Comparison of ENCODE assay signal across 1 cellular context in genomic region chr4:186829740-186830449, GRCh38.
TF ChIP-seq lines count a peak whose summit lies in the region.

No MANE protein-coding gene starts in this region.

TF ChIP-seq in K562, 482 proteins besides CTCF, POLR2A, EP300 and RAD21 (continued from another document and continues in another):
- TF ChIP-seq ZNF263 (CRISPR knock-in tag; IDR thresholded peaks at IDR 0.05; ENCODE audit: borderline replicate concordance): no peak; the same call in 1 of the 2 replicates
- peak; percentile 90 for TF ChIP-seq JUN (IDR thresholded peaks at IDR 0.05; ENCODE audit: borderline replicate concordance, low read depth, low read length)
- TF ChIP-seq JUN (CRISPR knock-in tag; IDR thresholded peaks at IDR 0.05; ENCODE audit: borderline replicate concordance): no peak
- TF ChIP-seq YBX1 (IDR thresholded peaks at IDR 0.05): no peak
- TF ChIP-seq, protein P1, sequence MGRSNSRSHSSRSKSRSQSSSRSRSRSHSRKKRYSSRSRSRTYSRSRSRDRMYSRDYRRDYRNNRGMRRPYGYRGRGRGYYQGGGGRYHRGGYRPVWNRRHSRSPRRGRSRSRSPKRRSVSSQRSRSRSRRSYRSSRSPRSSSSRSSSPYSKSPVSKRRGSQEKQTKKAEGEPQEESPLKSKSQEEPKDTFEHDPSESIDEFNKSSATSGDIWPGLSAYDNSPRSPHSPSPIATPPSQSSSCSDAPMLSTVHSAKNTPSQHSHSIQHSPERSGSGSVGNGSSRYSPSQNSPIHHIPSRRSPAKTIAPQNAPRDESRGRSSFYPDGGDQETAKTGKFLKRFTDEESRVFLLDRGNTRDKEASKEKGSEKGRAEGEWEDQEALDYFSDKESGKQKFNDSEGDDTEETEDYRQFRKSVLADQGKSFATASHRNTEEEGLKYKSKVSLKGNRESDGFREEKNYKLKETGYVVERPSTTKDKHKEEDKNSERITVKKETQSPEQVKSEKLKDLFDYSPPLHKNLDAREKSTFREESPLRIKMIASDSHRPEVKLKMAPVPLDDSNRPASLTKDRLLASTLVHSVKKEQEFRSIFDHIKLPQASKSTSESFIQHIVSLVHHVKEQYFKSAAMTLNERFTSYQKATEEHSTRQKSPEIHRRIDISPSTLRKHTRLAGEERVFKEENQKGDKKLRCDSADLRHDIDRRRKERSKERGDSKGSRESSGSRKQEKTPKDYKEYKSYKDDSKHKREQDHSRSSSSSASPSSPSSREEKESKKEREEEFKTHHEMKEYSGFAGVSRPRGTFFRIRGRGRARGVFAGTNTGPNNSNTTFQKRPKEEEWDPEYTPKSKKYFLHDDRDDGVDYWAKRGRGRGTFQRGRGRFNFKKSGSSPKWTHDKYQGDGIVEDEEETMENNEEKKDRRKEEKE (IDR thresholded peaks at IDR 0.05; ENCODE audit: borderline replicate concordance in 1 of 2, control insufficient read depth in 1 of 2, low read depth in 2 of 2, low read length in 1 of 2): no peak
- TF ChIP-seq BRD9 (IDR thresholded peaks at IDR 0.05; ENCODE audit: low read depth, partially characterized antibody): no peak
- no peak for TF ChIP-seq THRA (IDR thresholded peaks at IDR 0.05)
- TF ChIP-seq EP400 (IDR thresholded peaks at IDR 0.05): no peak
- TF ChIP-seq ZHX1 (conservative IDR thresholded peaks at IDR 0.05; ENCODE audit: low read length): no peak
- no peak for TF ChIP-seq NRF1 (conservative IDR thresholded peaks at IDR 0.05 in 1 of 2, IDR thresholded peaks at IDR 0.05 in 1 of 2)
- peak; percentile 91 for TF ChIP-seq SMARCA4 (IDR thresholded peaks at IDR 0.05)
- TF ChIP-seq LARP7 (IDR thresholded peaks at IDR 0.05): no peak
- peak; percentile 28; the same call in 1 of the 2 replicates for TF ChIP-seq TCF3 (CRISPR knock-in tag; IDR thresholded peaks at IDR 0.05)
- no peak for TF ChIP-seq ZNF121 (CRISPR knock-in tag; conservative IDR thresholded peaks at IDR 0.05)
- TF ChIP-seq HBP1 (CRISPR knock-in tag; IDR thresholded peaks at IDR 0.05): no peak
- no peak for TF ChIP-seq BCL6 (CRISPR knock-in tag; IDR thresholded peaks at IDR 0.05)
- TF ChIP-seq XRCC5 (IDR thresholded peaks at IDR 0.05; ENCODE audit: low read depth, low read length): no peak
- TF ChIP-seq, protein P2, sequence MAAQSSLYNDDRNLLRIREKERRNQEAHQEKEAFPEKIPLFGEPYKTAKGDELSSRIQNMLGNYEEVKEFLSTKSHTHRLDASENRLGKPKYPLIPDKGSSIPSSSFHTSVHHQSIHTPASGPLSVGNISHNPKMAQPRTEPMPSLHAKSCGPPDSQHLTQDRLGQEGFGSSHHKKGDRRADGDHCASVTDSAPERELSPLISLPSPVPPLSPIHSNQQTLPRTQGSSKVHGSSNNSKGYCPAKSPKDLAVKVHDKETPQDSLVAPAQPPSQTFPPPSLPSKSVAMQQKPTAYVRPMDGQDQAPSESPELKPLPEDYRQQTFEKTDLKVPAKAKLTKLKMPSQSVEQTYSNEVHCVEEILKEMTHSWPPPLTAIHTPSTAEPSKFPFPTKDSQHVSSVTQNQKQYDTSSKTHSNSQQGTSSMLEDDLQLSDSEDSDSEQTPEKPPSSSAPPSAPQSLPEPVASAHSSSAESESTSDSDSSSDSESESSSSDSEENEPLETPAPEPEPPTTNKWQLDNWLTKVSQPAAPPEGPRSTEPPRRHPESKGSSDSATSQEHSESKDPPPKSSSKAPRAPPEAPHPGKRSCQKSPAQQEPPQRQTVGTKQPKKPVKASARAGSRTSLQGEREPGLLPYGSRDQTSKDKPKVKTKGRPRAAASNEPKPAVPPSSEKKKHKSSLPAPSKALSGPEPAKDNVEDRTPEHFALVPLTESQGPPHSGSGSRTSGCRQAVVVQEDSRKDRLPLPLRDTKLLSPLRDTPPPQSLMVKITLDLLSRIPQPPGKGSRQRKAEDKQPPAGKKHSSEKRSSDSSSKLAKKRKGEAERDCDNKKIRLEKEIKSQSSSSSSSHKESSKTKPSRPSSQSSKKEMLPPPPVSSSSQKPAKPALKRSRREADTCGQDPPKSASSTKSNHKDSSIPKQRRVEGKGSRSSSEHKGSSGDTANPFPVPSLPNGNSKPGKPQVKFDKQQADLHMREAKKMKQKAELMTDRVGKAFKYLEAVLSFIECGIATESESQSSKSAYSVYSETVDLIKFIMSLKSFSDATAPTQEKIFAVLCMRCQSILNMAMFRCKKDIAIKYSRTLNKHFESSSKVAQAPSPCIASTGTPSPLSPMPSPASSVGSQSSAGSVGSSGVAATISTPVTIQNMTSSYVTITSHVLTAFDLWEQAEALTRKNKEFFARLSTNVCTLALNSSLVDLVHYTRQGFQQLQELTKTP (IDR thresholded peaks at IDR 0.05; ENCODE audit: low read depth in 1 of 2, partially characterized antibody in 2 of 2): no peak
- TF ChIP-seq HCFC1 (IDR thresholded peaks at IDR 0.05; ENCODE audit: low read depth, low read length): no peak
- TF ChIP-seq THAP7 (CRISPR knock-in tag; IDR thresholded peaks at IDR 0.05): no peak
- TF ChIP-seq CHCHD3 (CRISPR knock-in tag; IDR thresholded peaks at IDR 0.05): no peak
- TF ChIP-seq ATF1 (CRISPR knock-in tag; IDR thresholded peaks at IDR 0.05): no peak
- peak; percentile 71 for TF ChIP-seq ATF1 (tag; IDR thresholded peaks at IDR 0.05)
- no peak for TF ChIP-seq SMAD4 (CRISPR knock-in tag; conservative IDR thresholded peaks at IDR 0.05)
- no peak for TF ChIP-seq BCOR (IDR thresholded peaks at IDR 0.05)
- peak; percentile 86 for TF ChIP-seq ARID1B (IDR thresholded peaks at IDR 0.05)
- no peak for TF ChIP-seq TCF7L2 (IDR thresholded peaks at IDR 0.05; ENCODE audit: low read depth, low read length)
- TF ChIP-seq MTA2 (IDR thresholded peaks at IDR 0.05; ENCODE audit: low read depth): no peak
- no peak for TF ChIP-seq NR2C1 (IDR thresholded peaks at IDR 0.05)
- TF ChIP-seq NR2C1 (tag; IDR thresholded peaks at IDR 0.05): no peak
- peak; percentile 95 for TF ChIP-seq FOSL1 (tag; conservative IDR thresholded peaks at IDR 0.05)
- TF ChIP-seq, protein P3, sequence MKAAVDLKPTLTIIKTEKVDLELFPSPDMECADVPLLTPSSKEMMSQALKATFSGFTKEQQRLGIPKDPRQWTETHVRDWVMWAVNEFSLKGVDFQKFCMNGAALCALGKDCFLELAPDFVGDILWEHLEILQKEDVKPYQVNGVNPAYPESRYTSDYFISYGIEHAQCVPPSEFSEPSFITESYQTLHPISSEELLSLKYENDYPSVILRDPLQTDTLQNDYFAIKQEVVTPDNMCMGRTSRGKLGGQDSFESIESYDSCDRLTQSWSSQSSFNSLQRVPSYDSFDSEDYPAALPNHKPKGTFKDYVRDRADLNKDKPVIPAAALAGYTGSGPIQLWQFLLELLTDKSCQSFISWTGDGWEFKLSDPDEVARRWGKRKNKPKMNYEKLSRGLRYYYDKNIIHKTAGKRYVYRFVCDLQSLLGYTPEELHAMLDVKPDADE (conservative IDR thresholded peaks at IDR 0.05; ENCODE audit: control insufficient read depth, low read depth, low read length): no peak
- no peak for TF ChIP-seq SNIP1 (IDR thresholded peaks at IDR 0.05; ENCODE audit: low read depth)
- TF ChIP-seq TRIM25 (IDR thresholded peaks at IDR 0.05; ENCODE audit: borderline replicate concordance): no peak
- TF ChIP-seq NFE2L1 (tag; IDR thresholded peaks at IDR 0.05; ENCODE audit: borderline replicate concordance, low read depth): no peak
- peak in 1 of 2 experiments; percentile 10; a peak in 1 of 3 replicates for TF ChIP-seq CBX3 (IDR thresholded peaks at IDR 0.05; ENCODE audit: borderline replicate concordance in 1 of 2, low read length in 2 of 2)
- TF ChIP-seq, protein P4, sequence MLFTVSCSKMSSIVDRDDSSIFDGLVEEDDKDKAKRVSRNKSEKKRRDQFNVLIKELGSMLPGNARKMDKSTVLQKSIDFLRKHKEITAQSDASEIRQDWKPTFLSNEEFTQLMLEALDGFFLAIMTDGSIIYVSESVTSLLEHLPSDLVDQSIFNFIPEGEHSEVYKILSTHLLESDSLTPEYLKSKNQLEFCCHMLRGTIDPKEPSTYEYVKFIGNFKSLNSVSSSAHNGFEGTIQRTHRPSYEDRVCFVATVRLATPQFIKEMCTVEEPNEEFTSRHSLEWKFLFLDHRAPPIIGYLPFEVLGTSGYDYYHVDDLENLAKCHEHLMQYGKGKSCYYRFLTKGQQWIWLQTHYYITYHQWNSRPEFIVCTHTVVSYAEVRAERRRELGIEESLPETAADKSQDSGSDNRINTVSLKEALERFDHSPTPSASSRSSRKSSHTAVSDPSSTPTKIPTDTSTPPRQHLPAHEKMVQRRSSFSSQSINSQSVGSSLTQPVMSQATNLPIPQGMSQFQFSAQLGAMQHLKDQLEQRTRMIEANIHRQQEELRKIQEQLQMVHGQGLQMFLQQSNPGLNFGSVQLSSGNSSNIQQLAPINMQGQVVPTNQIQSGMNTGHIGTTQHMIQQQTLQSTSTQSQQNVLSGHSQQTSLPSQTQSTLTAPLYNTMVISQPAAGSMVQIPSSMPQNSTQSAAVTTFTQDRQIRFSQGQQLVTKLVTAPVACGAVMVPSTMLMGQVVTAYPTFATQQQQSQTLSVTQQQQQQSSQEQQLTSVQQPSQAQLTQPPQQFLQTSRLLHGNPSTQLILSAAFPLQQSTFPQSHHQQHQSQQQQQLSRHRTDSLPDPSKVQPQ (CRISPR knock-in tag; IDR thresholded peaks at IDR 0.05; ENCODE audit: borderline replicate concordance): no peak
- no peak for TF ChIP-seq KAT7 (CRISPR knock-in tag; IDR thresholded peaks at IDR 0.05; ENCODE audit: borderline replicate concordance)
- 0 out of 2 replicates have a peak, but pooled peaks have one; percentile 30 for TF ChIP-seq L3MBTL2 (IDR thresholded peaks at IDR 0.05)
- no peak for TF ChIP-seq FOXO4 (CRISPR knock-in tag; IDR thresholded peaks at IDR 0.05)
- TF ChIP-seq SMARCC2 (IDR thresholded peaks at IDR 0.05; ENCODE audit: low read depth): peak; percentile 82
- TF ChIP-seq JUND (IDR thresholded peaks at IDR 0.05; ENCODE audit: borderline replicate concordance, low read depth, low read length): peak; percentile 89
- TF ChIP-seq JUND (tag; IDR thresholded peaks at IDR 0.05; ENCODE audit: borderline replicate concordance, low read depth, low read length): peak; percentile 90
- peak; percentile 34; the same call in 1 of the 2 replicates for TF ChIP-seq NCOR1 (IDR thresholded peaks at IDR 0.05)
